ENCODE assay signal across 1 cellular context in the genomic region with DNA sequence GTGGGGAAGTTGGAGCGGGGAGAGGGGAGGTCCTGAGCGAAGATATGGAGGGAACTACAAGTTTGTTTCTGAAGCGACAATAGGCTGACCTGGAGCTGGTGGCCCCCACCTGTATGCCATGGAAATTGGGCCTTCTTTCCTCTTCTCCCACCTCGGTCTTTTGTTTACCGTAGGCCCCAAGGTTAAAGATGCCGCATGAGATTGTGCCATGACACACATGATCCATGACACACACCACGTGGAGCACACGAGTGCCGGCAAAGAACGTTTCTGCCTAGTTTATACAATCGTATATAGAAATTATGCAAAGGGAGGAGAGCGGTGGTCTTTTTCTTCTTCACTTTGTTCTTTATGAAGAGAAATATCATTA.
TF ChIP-seq lines count a peak whose summit lies in the region.

No MANE protein-coding gene starts in this region.

TF ChIP-seq in GM23338, 12 proteins besides CTCF, POLR2A, EP300 and RAD21 (continued from another document):
- TF ChIP-seq, protein P1, sequence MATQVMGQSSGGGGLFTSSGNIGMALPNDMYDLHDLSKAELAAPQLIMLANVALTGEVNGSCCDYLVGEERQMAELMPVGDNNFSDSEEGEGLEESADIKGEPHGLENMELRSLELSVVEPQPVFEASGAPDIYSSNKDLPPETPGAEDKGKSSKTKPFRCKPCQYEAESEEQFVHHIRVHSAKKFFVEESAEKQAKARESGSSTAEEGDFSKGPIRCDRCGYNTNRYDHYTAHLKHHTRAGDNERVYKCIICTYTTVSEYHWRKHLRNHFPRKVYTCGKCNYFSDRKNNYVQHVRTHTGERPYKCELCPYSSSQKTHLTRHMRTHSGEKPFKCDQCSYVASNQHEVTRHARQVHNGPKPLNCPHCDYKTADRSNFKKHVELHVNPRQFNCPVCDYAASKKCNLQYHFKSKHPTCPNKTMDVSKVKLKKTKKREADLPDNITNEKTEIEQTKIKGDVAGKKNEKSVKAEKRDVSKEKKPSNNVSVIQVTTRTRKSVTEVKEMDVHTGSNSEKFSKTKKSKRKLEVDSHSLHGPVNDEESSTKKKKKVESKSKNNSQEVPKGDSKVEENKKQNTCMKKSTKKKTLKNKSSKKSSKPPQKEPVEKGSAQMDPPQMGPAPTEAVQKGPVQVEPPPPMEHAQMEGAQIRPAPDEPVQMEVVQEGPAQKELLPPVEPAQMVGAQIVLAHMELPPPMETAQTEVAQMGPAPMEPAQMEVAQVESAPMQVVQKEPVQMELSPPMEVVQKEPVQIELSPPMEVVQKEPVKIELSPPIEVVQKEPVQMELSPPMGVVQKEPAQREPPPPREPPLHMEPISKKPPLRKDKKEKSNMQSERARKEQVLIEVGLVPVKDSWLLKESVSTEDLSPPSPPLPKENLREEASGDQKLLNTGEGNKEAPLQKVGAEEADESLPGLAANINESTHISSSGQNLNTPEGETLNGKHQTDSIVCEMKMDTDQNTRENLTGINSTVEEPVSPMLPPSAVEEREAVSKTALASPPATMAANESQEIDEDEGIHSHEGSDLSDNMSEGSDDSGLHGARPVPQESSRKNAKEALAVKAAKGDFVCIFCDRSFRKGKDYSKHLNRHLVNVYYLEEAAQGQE (IDR thresholded peaks at IDR 0.05; ENCODE audit: unreplicated experiment) = no peak
- TF ChIP-seq JUNB (IDR thresholded peaks at IDR 0.05; ENCODE audit: unreplicated experiment) = no peak
- TF ChIP-seq, protein P2, sequence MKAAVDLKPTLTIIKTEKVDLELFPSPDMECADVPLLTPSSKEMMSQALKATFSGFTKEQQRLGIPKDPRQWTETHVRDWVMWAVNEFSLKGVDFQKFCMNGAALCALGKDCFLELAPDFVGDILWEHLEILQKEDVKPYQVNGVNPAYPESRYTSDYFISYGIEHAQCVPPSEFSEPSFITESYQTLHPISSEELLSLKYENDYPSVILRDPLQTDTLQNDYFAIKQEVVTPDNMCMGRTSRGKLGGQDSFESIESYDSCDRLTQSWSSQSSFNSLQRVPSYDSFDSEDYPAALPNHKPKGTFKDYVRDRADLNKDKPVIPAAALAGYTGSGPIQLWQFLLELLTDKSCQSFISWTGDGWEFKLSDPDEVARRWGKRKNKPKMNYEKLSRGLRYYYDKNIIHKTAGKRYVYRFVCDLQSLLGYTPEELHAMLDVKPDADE (IDR thresholded peaks at IDR 0.05) = no peak
- no peak for TF ChIP-seq ZNF114 (CRISPR knock-in tag; IDR thresholded peaks at IDR 0.05)
